In the genomic region with DNA sequence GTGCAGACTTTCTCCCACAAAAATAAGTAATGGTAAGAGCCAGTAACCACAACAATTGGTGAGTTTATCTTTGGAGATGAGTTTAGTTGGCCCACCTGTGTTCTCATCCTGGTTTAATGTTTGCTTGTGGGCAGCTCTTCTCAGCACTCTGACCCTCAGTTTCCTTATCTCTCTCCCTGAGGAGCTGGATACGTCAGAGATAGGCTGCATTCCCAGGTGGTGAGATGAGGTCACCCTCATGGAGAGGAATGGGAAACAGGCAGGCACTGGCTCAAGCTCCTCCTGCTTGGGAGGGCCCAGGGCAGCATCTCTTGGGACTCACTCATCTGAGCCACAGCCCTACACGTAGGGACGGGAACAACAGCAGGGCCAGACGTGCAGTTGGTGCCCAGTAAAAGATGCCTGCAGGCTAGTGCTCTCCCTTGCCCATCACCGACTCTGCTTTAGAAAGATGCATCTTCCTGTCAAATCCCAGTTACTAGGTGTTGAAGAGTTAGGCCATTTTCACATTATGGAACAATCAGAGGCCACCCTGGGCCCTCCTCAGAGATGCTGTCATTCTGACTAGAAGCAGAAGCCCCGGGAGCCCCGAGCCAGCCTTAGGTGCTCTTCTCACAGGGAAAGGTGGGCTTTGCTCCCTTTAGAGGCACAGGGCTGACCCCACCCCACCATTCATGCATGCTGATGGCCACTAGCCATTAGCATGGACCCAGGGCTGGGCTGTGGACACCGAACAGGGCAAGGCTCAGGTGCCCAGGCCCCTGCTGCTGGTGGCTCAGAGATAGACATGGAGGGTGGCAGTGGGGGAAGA, we compare ENCODE assay signal across 15 cellular contexts. TPM values are rescaled to one million over a fixed set of nuclear protein-coding genes. Genes with fewer than 3 reads are reported as not detected.
DNase-seq lines count a peak whose midpoint lies in the region; ATAC-seq and TF ChIP-seq lines count a peak whose summit lies in the region.
"Had no signal": no experiment of that assay in that cellular context is flagged by ENCODE, and none has a peak within 500 bp of the region (broad histone marks: within the 10 kb centered on the region; RNA-seq: fewer than 3 reads in every experiment).

No MANE protein-coding gene starts in this region.

- H3K4me1 ChIP-seq in BE2C: no peaks in the 10 kb centered on the region; the same call in 1 of the 2 replicates
- H3K4me1 ChIP-seq in lower lobe of right lung: peaks cover 11% of the 10 kb centered on the region
- H3K4me1 ChIP-seq: vagina had no signal

- ATAC-seq in lower lobe of right lung (peak; percentile 56 to 92), GM18498 (IDR thresholded peaks at IDR 0.05; ENCODE audit: unreplicated experiment) (no peak), GM18867 (IDR thresholded peaks at IDR 0.05; ENCODE audit: unreplicated experiment) (no peak)
- ATAC-seq: HCT116 had no signal

- no peaks in the 10 kb centered on the region for H3K9me3 ChIP-seq in BE2C
- no peaks in the 10 kb centered on the region for H3K9me3 ChIP-seq in lower lobe of right lung
- H3K9me3 ChIP-seq in WERI-Rb-1 (ENCODE audit: severe bottlenecking): no peaks in the 10 kb centered on the region
- H3K9me3 ChIP-seq: vagina had no signal

- no peak overlapping the region for H3K4me3 ChIP-seq in BE2C (ENCODE audit: low read depth, low read length)
- no peak overlapping the region for H3K4me3 ChIP-seq in fibroblast of the aortic adventitia (ENCODE audit: low read depth, low read length)
- no peak overlapping the region for H3K4me3 ChIP-seq in lower lobe of right lung
- H3K4me3 ChIP-seq in WERI-Rb-1 (ENCODE audit: low read depth, low read length): no peak overlapping the region
- H3K4me3 ChIP-seq: vagina had no signal

- DNase-seq in BE2C (peak; percentile 67), T1000 (lab: John Stamatoyannopoulos, UW) (peak; percentile 13), fibroblast of the aortic adventitia (ENCODE audit: low read depth) (peak; percentile 83), lower lobe of right lung (peak; percentile 45), NCI-H2196 treated with DMSO at 0.1 percent for 48 hours (lab: John Stamatoyannopoulos, UW; ENCODE audit: unreplicated experiment) (no peak), WERI-Rb-1 (no peak)
- DNase-seq: NCI-H1436; NCI-H524; nephron progenitor cell; SHP77; stimulated activated CD4-positive, alpha-beta T cell treated with anti-CD3 and anti-CD28 coated beads, Interleukin-12 subunit alpha, Interleukin-12 subunit beta, amount 100 ng/mL, for 4 hours had no signal

- TF ChIP-seq CTCF in BE2C (IDR thresholded peaks at IDR 0.05; ENCODE audit: low read depth, low read length): no peak
- no peak for TF ChIP-seq CTCF in fibroblast of the aortic adventitia (IDR thresholded peaks at IDR 0.05; ENCODE audit: insufficient read depth, low read length)
- no peak for TF ChIP-seq CTCF in lower lobe of right lung (IDR thresholded peaks at IDR 0.05)
- no peak for TF ChIP-seq CTCF in WERI-Rb-1 (IDR thresholded peaks at IDR 0.05; ENCODE audit: low read depth, low read length)

- H3K27ac ChIP-seq in lower lobe of right lung (no peak overlapping the region), WERI-Rb-1 (no peak overlapping the region)
- H3K27ac ChIP-seq: vagina had no signal

- peaks cover 29% of the 10 kb centered on the region for H3K36me3 ChIP-seq in BE2C
- peaks cover 99% of the 10 kb centered on the region for H3K36me3 ChIP-seq in lower lobe of right lung
- H3K36me3 ChIP-seq in WERI-Rb-1: peaks cover 42% of the 10 kb centered on the region

- intact Hi-C loops in lower lobe of right lung (cut with DNase I): no loop called here

- no peaks in the 10 kb centered on the region for H3K27me3 ChIP-seq in BE2C
- H3K27me3 ChIP-seq in lower lobe of right lung (ENCODE audit: low read depth): no peaks in the 10 kb centered on the region
- H3K27me3 ChIP-seq in WERI-Rb-1 (ENCODE audit: insufficient read depth, low read depth, severe bottlenecking): no peaks in the 10 kb centered on the region
- H3K27me3 ChIP-seq: vagina had no signal

RNA-seq across cellular contexts. Expression of a gene that starts 59.7 kb away (rescaled TPM):
- polyA plus RNA-seq in BE2C (2012; ENCODE audit: insufficient read depth, insufficient read length, low read depth): 1.2 TPM
- total RNA-seq in fibroblast of the aortic adventitia (ENCODE audit: low replicate concordance) (0.90 TPM in 2 replicates), lower lobe of right lung (1.1 TPM)

Comparison
In these comparisons a context has a peak if more than half of its experiments do, and no peak if none do; other contexts are left out.
1. DNase-seq: peak in BE2C (single experiment), T1000 (single experiment), fibroblast of the aortic adventitia (single experiment) and lower lobe of right lung (single experiment); none in NCI-H2196 treated with DMSO at 0.1 percent for 48 hours (single experiment) and WERI-Rb-1 (single experiment).
2. ATAC-seq: peak in lower lobe of right lung (2 of 2); none in GM18498 (single experiment) and GM18867 (single experiment).